Comparison of ENCODE assay signal across 1 cellular context in genomic region chr2:105037572-105038382, GRCh38.
TF ChIP-seq lines count a peak whose summit lies in the region.

TSS of gene MRPS9 (plus strand) at chr2:105038069. CDS start at chr2:105038093, 24 bp downstream.

TF ChIP-seq in HepG2, 621 proteins besides CTCF, POLR2A, EP300 and RAD21 (continued from another document and continues in another):
- TF ChIP-seq HNRNPK (IDR thresholded peaks at IDR 0.05; ENCODE audit: low read depth, low read length, poor library complexity, severe bottlenecking) (no peak), ZNF292 (CRISPR knock-in tag; IDR thresholded peaks at IDR 0.05; ENCODE audit: borderline replicate concordance, low read depth) (peak; percentile 55; the same call in 1 of the 2 replicates), SMC3 (IDR thresholded peaks at IDR 0.05; ENCODE audit: low read length) (no peak), NR2F6 (IDR thresholded peaks at IDR 0.05) (no peak), NR2F6 (CRISPR knock-in tag; IDR thresholded peaks at IDR 0.05) (peak; percentile 3; the same call in 1 of the 2 replicates), SRF (IDR thresholded peaks at IDR 0.05; ENCODE audit: low read depth, low read length) (no peak), ARHGAP35 (CRISPR knock-in tag; IDR thresholded peaks at IDR 0.05; ENCODE audit: borderline replicate concordance) (peak; percentile 40; the same call in 1 of the 2 replicates), CC2D1A (CRISPR knock-in tag; IDR thresholded peaks at IDR 0.05) (0 out of 2 replicates have a peak, but pooled peaks have one; percentile 37), STAG1 (CRISPR knock-in tag; IDR thresholded peaks at IDR 0.05) (no peak), ZSCAN22 (CRISPR knock-in tag; IDR thresholded peaks at IDR 0.05) (peak; percentile 56; the same call in 1 of the 2 replicates), HNRNPLL (IDR thresholded peaks at IDR 0.05; ENCODE audit: low read depth, low read length, poor library complexity, severe bottlenecking) (peak; percentile 88), ZNF589 (CRISPR knock-in tag; conservative IDR thresholded peaks at IDR 0.05) (no peak), ZHX2 (IDR thresholded peaks at IDR 0.05; ENCODE audit: low read depth) (peak; percentile 9; the same call in 1 of the 2 replicates), ZHX2 (CRISPR knock-in tag; IDR thresholded peaks at IDR 0.05; ENCODE audit: borderline replicate concordance) (no peak), SMARCC2 (IDR thresholded peaks at IDR 0.05) (no peak), SKI (IDR thresholded peaks at IDR 0.05; ENCODE audit: partially characterized antibody) (no peak), ZNF225 (CRISPR knock-in tag; IDR thresholded peaks at IDR 0.05) (no peak), IKZF4 (CRISPR knock-in tag; IDR thresholded peaks at IDR 0.05; ENCODE audit: borderline replicate concordance, low read depth, not compliant biosample characterization) (peak; percentile 21), MBD4 (IDR thresholded peaks at IDR 0.05; ENCODE audit: borderline replicate concordance, low read length) (no peak), CREM (IDR thresholded peaks at IDR 0.05) (peak; percentile 30; the same call in 1 of the 2 replicates), CREM (CRISPR knock-in tag; IDR thresholded peaks at IDR 0.05) (no peak), AKNA (CRISPR knock-in tag; IDR thresholded peaks at IDR 0.05; ENCODE audit: borderline replicate concordance) (no peak), MYC (CRISPR knock-in tag; IDR thresholded peaks at IDR 0.05; ENCODE audit: borderline replicate concordance) (peak; percentile 52; the same call in 1 of the 2 replicates), PATZ1 (CRISPR knock-in tag; IDR thresholded peaks at IDR 0.05) (no peak; the same call in 1 of the 2 replicates), NFRKB (IDR thresholded peaks at IDR 0.05) (peak; percentile 61; the same call in 1 of the 2 replicates), NFKBIZ (CRISPR knock-in tag; IDR thresholded peaks at IDR 0.05) (0 out of 2 replicates have a peak, but pooled peaks have one; percentile 39), CBFB (CRISPR knock-in tag; IDR thresholded peaks at IDR 0.05) (peak; percentile 51), DNMT3B (CRISPR knock-in tag; conservative IDR thresholded peaks at IDR 0.05) (no peak), HDAC1 (CRISPR knock-in tag; IDR thresholded peaks at IDR 0.05) (peak; percentile 67), TFE3 (CRISPR knock-in tag; IDR thresholded peaks at IDR 0.05) (no peak), TEAD2 (CRISPR knock-in tag; IDR thresholded peaks at IDR 0.05) (no peak)
- TF ChIP-seq, protein P1, sequence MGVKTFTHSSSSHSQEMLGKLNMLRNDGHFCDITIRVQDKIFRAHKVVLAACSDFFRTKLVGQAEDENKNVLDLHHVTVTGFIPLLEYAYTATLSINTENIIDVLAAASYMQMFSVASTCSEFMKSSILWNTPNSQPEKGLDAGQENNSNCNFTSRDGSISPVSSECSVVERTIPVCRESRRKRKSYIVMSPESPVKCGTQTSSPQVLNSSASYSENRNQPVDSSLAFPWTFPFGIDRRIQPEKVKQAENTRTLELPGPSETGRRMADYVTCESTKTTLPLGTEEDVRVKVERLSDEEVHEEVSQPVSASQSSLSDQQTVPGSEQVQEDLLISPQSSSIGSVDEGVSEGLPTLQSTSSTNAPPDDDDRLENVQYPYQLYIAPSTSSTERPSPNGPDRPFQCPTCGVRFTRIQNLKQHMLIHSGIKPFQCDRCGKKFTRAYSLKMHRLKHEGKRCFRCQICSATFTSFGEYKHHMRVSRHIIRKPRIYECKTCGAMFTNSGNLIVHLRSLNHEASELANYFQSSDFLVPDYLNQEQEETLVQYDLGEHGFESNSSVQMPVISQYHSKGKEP (CRISPR knock-in tag; IDR thresholded peaks at IDR 0.05): no peak
- TF ChIP-seq, protein P2, sequence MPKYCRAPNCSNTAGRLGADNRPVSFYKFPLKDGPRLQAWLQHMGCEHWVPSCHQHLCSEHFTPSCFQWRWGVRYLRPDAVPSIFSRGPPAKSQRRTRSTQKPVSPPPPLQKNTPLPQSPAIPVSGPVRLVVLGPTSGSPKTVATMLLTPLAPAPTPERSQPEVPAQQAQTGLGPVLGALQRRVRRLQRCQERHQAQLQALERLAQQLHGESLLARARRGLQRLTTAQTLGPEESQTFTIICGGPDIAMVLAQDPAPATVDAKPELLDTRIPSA (CRISPR knock-in tag; IDR thresholded peaks at IDR 0.05; ENCODE audit: borderline replicate concordance): no peak
- TF ChIP-seq, protein P3, sequence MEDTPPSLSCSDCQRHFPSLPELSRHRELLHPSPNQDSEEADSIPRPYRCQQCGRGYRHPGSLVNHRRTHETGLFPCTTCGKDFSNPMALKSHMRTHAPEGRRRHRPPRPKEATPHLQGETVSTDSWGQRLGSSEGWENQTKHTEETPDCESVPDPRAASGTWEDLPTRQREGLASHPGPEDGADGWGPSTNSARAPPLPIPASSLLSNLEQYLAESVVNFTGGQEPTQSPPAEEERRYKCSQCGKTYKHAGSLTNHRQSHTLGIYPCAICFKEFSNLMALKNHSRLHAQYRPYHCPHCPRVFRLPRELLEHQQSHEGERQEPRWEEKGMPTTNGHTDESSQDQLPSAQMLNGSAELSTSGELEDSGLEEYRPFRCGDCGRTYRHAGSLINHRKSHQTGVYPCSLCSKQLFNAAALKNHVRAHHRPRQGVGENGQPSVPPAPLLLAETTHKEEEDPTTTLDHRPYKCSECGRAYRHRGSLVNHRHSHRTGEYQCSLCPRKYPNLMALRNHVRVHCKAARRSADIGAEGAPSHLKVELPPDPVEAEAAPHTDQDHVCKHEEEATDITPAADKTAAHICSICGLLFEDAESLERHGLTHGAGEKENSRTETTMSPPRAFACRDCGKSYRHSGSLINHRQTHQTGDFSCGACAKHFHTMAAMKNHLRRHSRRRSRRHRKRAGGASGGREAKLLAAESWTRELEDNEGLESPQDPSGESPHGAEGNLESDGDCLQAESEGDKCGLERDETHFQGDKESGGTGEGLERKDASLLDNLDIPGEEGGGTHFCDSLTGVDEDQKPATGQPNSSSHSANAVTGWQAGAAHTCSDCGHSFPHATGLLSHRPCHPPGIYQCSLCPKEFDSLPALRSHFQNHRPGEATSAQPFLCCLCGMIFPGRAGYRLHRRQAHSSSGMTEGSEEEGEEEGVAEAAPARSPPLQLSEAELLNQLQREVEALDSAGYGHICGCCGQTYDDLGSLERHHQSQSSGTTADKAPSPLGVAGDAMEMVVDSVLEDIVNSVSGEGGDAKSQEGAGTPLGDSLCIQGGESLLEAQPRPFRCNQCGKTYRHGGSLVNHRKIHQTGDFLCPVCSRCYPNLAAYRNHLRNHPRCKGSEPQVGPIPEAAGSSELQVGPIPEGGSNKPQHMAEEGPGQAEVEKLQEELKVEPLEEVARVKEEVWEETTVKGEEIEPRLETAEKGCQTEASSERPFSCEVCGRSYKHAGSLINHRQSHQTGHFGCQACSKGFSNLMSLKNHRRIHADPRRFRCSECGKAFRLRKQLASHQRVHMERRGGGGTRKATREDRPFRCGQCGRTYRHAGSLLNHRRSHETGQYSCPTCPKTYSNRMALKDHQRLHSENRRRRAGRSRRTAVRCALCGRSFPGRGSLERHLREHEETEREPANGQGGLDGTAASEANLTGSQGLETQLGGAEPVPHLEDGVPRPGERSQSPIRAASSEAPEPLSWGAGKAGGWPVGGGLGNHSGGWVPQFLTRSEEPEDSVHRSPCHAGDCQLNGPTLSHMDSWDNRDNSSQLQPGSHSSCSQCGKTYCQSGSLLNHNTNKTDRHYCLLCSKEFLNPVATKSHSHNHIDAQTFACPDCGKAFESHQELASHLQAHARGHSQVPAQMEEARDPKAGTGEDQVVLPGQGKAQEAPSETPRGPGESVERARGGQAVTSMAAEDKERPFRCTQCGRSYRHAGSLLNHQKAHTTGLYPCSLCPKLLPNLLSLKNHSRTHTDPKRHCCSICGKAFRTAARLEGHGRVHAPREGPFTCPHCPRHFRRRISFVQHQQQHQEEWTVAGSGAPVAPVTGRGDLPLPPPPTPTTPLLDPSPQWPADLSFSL (CRISPR knock-in tag; IDR thresholded peaks at IDR 0.05): no peak
